ENCODE assay signal across 12 cellular contexts in the genomic region with DNA sequence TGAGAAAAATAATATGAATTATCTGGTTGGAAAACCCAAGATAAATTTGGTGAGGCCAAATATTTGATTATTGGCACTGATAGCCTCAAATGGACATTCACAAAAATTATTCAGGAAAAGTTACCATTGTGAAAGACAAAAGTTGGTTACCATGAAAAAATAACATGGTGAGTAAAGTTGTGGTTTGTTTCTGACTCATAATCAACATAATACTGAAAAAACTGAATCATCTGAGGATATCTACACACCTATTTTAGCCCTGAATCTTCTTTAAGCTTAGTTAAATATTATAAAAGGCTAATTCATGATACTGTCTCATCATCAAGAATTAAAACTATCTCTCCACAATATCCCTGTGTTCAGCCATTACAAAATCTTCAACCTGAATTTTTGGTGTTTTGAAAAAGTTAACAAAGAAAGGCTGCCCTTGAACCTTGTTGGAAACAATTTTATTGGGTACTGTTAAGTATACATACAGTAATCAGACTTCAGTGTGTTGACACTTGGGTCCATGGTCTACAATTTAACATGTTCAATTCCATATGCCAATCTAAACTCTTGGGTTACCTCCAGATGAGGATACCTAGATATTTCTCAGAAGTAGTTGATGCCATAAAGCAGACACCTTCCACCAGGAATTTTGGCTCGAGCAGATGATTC.
A peak's percentile ranks its signal among the peaks of the same experiment; 100 is the strongest.
DNase-seq lines count a peak whose midpoint lies in the region; ATAC-seq lines count a peak whose summit lies in the region.
"Had no signal": no experiment of that assay in that cellular context is flagged by ENCODE, and none has a peak within 500 bp of the region (broad histone marks: within the 10 kb centered on the region; RNA-seq: fewer than 3 reads in every experiment).

No MANE protein-coding gene starts in this region.

- H3K27me3 ChIP-seq in adipocyte (replicated peaks; ENCODE audit: control insufficient read depth, insufficient read depth, low read length): no peaks in the 10 kb centered on the region

- H3K9me3 ChIP-seq in adipocyte (ENCODE audit: control insufficient read depth, low read length): no peaks in the 10 kb centered on the region

- no peak overlapping the region for H3K9ac ChIP-seq in adipocyte (ENCODE audit: low read length)

- DNase-seq in adipocyte (ENCODE audit: low read depth) (peak; percentile 22), cerebellar nuclear complex (lab: John Stamatoyannopoulos, UW) (no peak), NCI-H526 treated with DMSO at 0.1 percent for 48 hours (lab: John Stamatoyannopoulos, UW) (no peak)
- DNase-seq in activated effector memory CD4-positive, alpha-beta T cell treated with anti-CD3 and anti-CD28 coated beads, Interleukin-2, amount 50 U/mL, for 16 hours: no peak
- DNase-seq: effector CD4-positive, alpha-beta T cell; immature natural killer cell; NCI-H510A treated with DMSO at 0.1 percent for 48 hours had no signal

- H3K36me3 ChIP-seq in adipocyte (ENCODE audit: control insufficient read depth, insufficient read depth, low read length, severe bottlenecking): no peaks in the 10 kb centered on the region

- ATAC-seq in GM18517 (IDR thresholded peaks at IDR 0.05; ENCODE audit: unreplicated experiment) (peak; percentile 95), GM21526 (IDR thresholded peaks at IDR 0.05; ENCODE audit: low FRiP score, unreplicated experiment) (peak; percentile 95), HG03095 (IDR thresholded peaks at IDR 0.05; ENCODE audit: unreplicated experiment) (peak; percentile 73), GM19328 (IDR thresholded peaks at IDR 0.05; ENCODE audit: unreplicated experiment) (no peak)
- ATAC-seq: K562 had no signal

- no peak overlapping the region for H3K4me3 ChIP-seq in adipocyte (ENCODE audit: low read length)
- H3K4me3 ChIP-seq: K562 had no signal

- peaks cover 5% of the 10 kb centered on the region for H3K4me1 ChIP-seq in adipocyte (ENCODE audit: control insufficient read depth, insufficient read depth, low read length)
